ENCODE assay signal across 8 cellular contexts in genomic region chr11:20131744-20132666, GRCh38. TPM values are rescaled to one million over a fixed set of nuclear protein-coding genes. Genes with fewer than 3 reads are reported as not detected.
DNase-seq lines count a peak whose midpoint lies in the region; ATAC-seq and TF ChIP-seq lines count a peak whose summit lies in the region.

No MANE protein-coding gene starts in this region.

- CTCF ChIA-PET in T-cell (lab: Charles Lee), result interaction anchor here (0.6 to 1.7 kb wide), 10 partner anchors 18 to 1091 kb away, joined by 3 to 6 read pairs (median 3); no protein-coding TSS in a partner anchor
- CTCF ChIA-PET in MCF 10A (lab: Yijun Ruan, JAX), result interaction anchor here (0.6 to 13.1 kb wide), 78 partner anchors 9 to 1899 kb away, joined by 3 to 179 read pairs (median 4); partner anchors contain the start of gene HTATIP2

- intact Hi-C loops in MCF 10A (cut with micrococcal nuclease), result loop anchor here (1.0 to 2.0 kb wide), 4 partner anchors 181 to 575 kb away; no protein-coding TSS in a partner anchor

- peak; percentile 89 for TF ChIP-seq CTCF in MCF 10A (IDR thresholded peaks at IDR 0.05; ENCODE audit: unreplicated experiment)

- BruUV-seq in MCF 10A (replicated peaks; lab: Mats Ljungman, UMichigan), result no TSS peak

- no peaks in the 10 kb centered on the region for H3K9me3 Mint-ChIP-seq in T-cell
- no peaks in the 10 kb centered on the region for H3K9me3 Mint-ChIP-seq in MCF 10A (ENCODE audit: unreplicated experiment)

- peak overlapping the region; percentile 72 to 79 (median 78) for H3K4me3 Mint-ChIP-seq in T-cell
- H3K4me3 Mint-ChIP-seq in MCF 10A (ENCODE audit: unreplicated experiment), result peak overlapping the region; percentile 62

- POLR2A ChIA-PET in T-cell (lab: Charles Lee) (no interaction called here), MCF 10A (lab: Yijun Ruan, JAX) (interaction anchor here (0.8 to 1.7 kb wide), 3 partner anchors 10 to 220 kb away, joined by 3 to 4 read pairs (median 3); no protein-coding TSS in a partner anchor)

- H3K27me3 Mint-ChIP-seq in T-cell (peaks cover 31 to 37% of the 10 kb centered on the region in 2 donors), MCF 10A (ENCODE audit: insufficient read depth, unreplicated experiment) (no peaks in the 10 kb centered on the region)

- H3K4me3 ChIP-seq in skin epidermis, result peak overlapping the region; percentile 25 to 46 (median 29)

- H3K4me1 Mint-ChIP-seq in T-cell (peaks cover 10 to 15% (median 12%) of the 10 kb centered on the region in 3 donors), MCF 10A (ENCODE audit: insufficient read depth, unreplicated experiment) (peaks cover 11% of the 10 kb centered on the region)

- H3K27ac Mint-ChIP-seq in T-cell (no peak overlapping the region), MCF 10A (ENCODE audit: low read depth, unreplicated experiment) (no peak overlapping the region)

- ATAC-seq in HG02798 (IDR thresholded peaks at IDR 0.05; ENCODE audit: poor library complexity, unreplicated experiment), result peak; percentile 52
- peak; percentile 52 to 66 (median 59) for ATAC-seq in T-cell (replicated peaks in 1 of 4)
- no peak for ATAC-seq in GM19395 (IDR thresholded peaks at IDR 0.05; ENCODE audit: unreplicated experiment)

- DNase-seq in DMS153 treated with DMSO at 0.1 percent for 48 hours (lab: John Stamatoyannopoulos, UW; ENCODE audit: unreplicated experiment), result peak; percentile 49
- peak in 25 of 34 experiments; percentile 5 to 42 (median 23) for DNase-seq in T-cell
- DNase-seq in MCF 10A (ENCODE audit: unreplicated experiment), result peak; percentile 64
- DNase-seq in iPS-NIHi7 (ENCODE audit: extremely low spot score), result peak; percentile 81
- DNase-seq in T1000 (lab: John Stamatoyannopoulos, UW), result no peak

- H3K36me3 Mint-ChIP-seq in T-cell (no peaks in the 10 kb centered on the region), MCF 10A (ENCODE audit: insufficient read depth, unreplicated experiment) (peaks cover 2% of the 10 kb centered on the region)

- peak overlapping the region in 4 of 21 experiments; percentile 14 to 64 (median 25) for H3K27ac ChIP-seq in skin epidermis

RNA-seq across cellular contexts. Expression of gene DBX1, which starts 28.3 kb away (rescaled TPM):
- not detected for total RNA-seq in T-cell
- not detected in 2 replicates for total RNA-seq in MCF 10A (2022)
